15 cellular contexts compared by ENCODE assay signal in the genomic region with DNA sequence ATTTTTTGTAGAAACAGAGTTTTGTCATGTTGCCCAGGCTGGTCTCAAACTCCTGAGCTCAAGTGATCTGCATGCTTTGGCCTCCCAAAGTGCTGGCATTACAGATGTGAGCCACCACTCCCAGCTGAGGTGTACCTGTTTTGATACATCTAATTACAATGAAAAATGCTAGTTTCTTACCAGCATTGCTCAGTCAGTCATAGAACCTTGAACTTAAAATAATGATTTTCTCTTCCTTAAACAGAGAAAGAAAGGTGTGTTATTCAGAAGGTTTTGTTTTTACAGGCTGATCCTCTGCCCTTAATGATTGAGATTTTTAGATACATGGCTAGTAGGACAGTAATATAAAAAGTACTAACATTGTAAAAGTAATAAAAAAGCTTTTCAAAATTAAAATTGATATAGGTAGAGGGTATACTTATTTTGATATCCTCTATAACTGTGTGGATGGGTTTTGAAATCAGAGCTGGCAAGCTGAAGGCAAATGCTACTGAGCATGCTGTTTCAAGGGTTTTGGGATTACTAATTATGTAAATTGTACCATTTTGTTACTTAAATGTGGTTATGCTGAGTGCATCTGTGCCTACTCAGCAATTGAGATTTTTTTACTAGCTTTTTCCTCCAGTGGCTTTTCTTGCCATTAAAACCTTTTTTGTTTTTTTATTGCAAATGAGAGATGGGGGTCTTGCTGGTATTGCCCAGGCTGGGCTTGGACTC. TPM values are rescaled to one million over a fixed set of nuclear protein-coding genes. Genes with fewer than 3 reads are reported as not detected.
DNase-seq lines count a peak whose midpoint lies in the region; ATAC-seq lines count a peak whose summit lies in the region.
"Had no signal": no experiment of that assay in that cellular context is flagged by ENCODE, and none has a peak within 500 bp of the region (broad histone marks: within the 10 kb centered on the region; RNA-seq: fewer than 3 reads in every experiment).

No MANE protein-coding gene starts in this region.

- H3K4me3 ChIP-seq in naive thymus-derived CD4-positive, alpha-beta T cell (ENCODE audit: low read length), result no peak overlapping the region
- H3K4me3 ChIP-seq: A549, neural progenitor cell, uterus had no signal

- H3K4me1 Mint-ChIP-seq in activated CD4-positive, alpha-beta T cell treated with anti-CD3 and anti-CD28 coated beads for 36 hours, result peaks cover 92% of the 10 kb centered on the region
- H3K4me1 Mint-ChIP-seq in naive thymus-derived CD4-positive, alpha-beta T cell, result peaks cover 66 to 97% (median 91%) of the 10 kb centered on the region in 7 donors

- peaks cover 0 to 28% (median 0%) of the 10 kb centered on the region in 3 experiments for H3K36me3 ChIP-seq in naive thymus-derived CD4-positive, alpha-beta T cell (ENCODE audit: control insufficient read depth in 2 of 3, insufficient read depth in 3 of 3, low read length in 3 of 3)
- H3K36me3 ChIP-seq: uterus had no signal

- H3K27ac ChIP-seq in naive thymus-derived CD4-positive, alpha-beta T cell (ENCODE audit: low read depth, low read length), result peak overlapping the region; percentile 10
- H3K27ac ChIP-seq: A549, neural progenitor cell, uterus had no signal

- H3K4me3 Mint-ChIP-seq in activated CD4-positive, alpha-beta T cell treated with anti-CD3 and anti-CD28 coated beads for 36 hours, result peak overlapping the region; percentile 6
- H3K4me3 Mint-ChIP-seq in naive thymus-derived CD4-positive, alpha-beta T cell, result peak overlapping the region in 7 of 10 donors; percentile 22 to 55 (median 43)
- H3K4me3 Mint-ChIP-seq: neural progenitor cell; T-helper 1 cell treated with Interleukin-12 subunit alpha and Interleukin-12 subunit beta and Interleukin-4 antibody, amounts not matched to agents 30 μg/mL and 1 μg/mL, for 36 hours had no signal

- DNase-seq in activated CD4-positive, alpha-beta T cell treated with anti-CD3 and anti-CD28 coated beads for 36 hours, result peak; percentile 24
- DNase-seq in activated CD4-positive, alpha-beta T cell treated with anti-CD3 and anti-CD28 coated beads for 48 hours, result no peak
- DNase-seq in naive thymus-derived CD4-positive, alpha-beta T cell, result no peak
- DNase-seq in Kasumi-1 (lab: John Stamatoyannopoulos, UW), result no peak
- DNase-seq in hypothalamus (lab: John Stamatoyannopoulos, UW), result no peak
- no peak for DNase-seq in NCI-H2107 (lab: John Stamatoyannopoulos, UW)
- DNase-seq: activated gamma-delta T cell treated with Interleukin-2 at 50 U/mL for 16 hours; effector memory CD4-positive, alpha-beta T cell; H7; uterus had no signal

- POLR2A ChIA-PET in activated CD4-positive, alpha-beta T cell treated with anti-CD3 and anti-CD28 coated beads for 36 hours (lab: Charles Lee), result interaction anchor here (0.6 to 1.5 kb wide), 6 partner anchors 8 to 16 kb away, joined by 3 to 7 read pairs (median 4); a partner anchor contains a TSS
- POLR2A ChIA-PET in naive thymus-derived CD4-positive, alpha-beta T cell (lab: Charles Lee), result interaction anchor here (1.0 kb wide), 1 partner anchor 15 kb away, joined by 3 read pairs; no protein-coding TSS in a partner anchor

- CTCF ChIA-PET in activated CD4-positive, alpha-beta T cell treated with anti-CD3 and anti-CD28 coated beads for 36 hours (lab: Charles Lee), result interaction anchor here (0.6 to 1.8 kb wide), 3 partner anchors 9 to 27 kb away, joined by 3 to 15 read pairs (median 7); a partner anchor contains a TSS
- CTCF ChIA-PET in naive thymus-derived CD4-positive, alpha-beta T cell (lab: Charles Lee), result interaction anchor here (0.8 kb wide), 1 partner anchor 16 kb away, joined by 3 read pairs; a partner anchor contains a TSS

- peak overlapping the region; percentile 75 for H3K27ac Mint-ChIP-seq in activated CD4-positive, alpha-beta T cell treated with anti-CD3 and anti-CD28 coated beads for 36 hours
- H3K27ac Mint-ChIP-seq in naive thymus-derived CD4-positive, alpha-beta T cell, result peak overlapping the region in 4 of 9 donors; percentile 49 to 68 (median 57)
- H3K27ac Mint-ChIP-seq: neural progenitor cell had no signal

- intact Hi-C loops in activated CD4-positive, alpha-beta T cell treated with anti-CD3 and anti-CD28 coated beads for 36 hours (cut with DNase I, micrococcal nuclease), result loop anchor here (1.0 to 5.0 kb wide), 3 partner anchors 15 to 241 kb away; a partner anchor contains a TSS
- intact Hi-C loops in naive thymus-derived CD4-positive, alpha-beta T cell (cut with micrococcal nuclease), result loop anchor here in 1 of 2 donors (2.0 kb wide), 1 partner anchor 15 kb away; no protein-coding TSS in a partner anchor

- peaks cover 66% of the 10 kb centered on the region for H3K36me3 Mint-ChIP-seq in activated CD4-positive, alpha-beta T cell treated with anti-CD3 and anti-CD28 coated beads for 36 hours (ENCODE audit: low read depth)
- H3K36me3 Mint-ChIP-seq in naive thymus-derived CD4-positive, alpha-beta T cell, result peaks cover 4 to 61% (median 29%) of the 10 kb centered on the region in 5 donors

- peak; percentile 80 for ATAC-seq in activated CD4-positive, alpha-beta T cell treated with anti-CD3 and anti-CD28 coated beads for 36 hours
- ATAC-seq in GM21529 (IDR thresholded peaks at IDR 0.05; ENCODE audit: unreplicated experiment), result peak; percentile 75
- peak; percentile 87 for ATAC-seq in HG03354 (IDR thresholded peaks at IDR 0.05; ENCODE audit: poor library complexity, severe bottlenecking, unreplicated experiment)
- ATAC-seq in naive thymus-derived CD4-positive, alpha-beta T cell, result peak; percentile 7
- ATAC-seq: A549 had no signal

- no peaks in the 10 kb centered on the region for H3K27me3 Mint-ChIP-seq in activated CD4-positive, alpha-beta T cell treated with anti-CD3 and anti-CD28 coated beads for 36 hours
- no peaks in the 10 kb centered on the region for H3K27me3 Mint-ChIP-seq in naive thymus-derived CD4-positive, alpha-beta T cell

- H3K9me3 Mint-ChIP-seq in activated CD4-positive, alpha-beta T cell treated with anti-CD3 and anti-CD28 coated beads for 36 hours (ENCODE audit: low read depth), result no peaks in the 10 kb centered on the region
- peaks cover 0 to 4% (median 0%) of the 10 kb centered on the region in 11 donors for H3K9me3 Mint-ChIP-seq in naive thymus-derived CD4-positive, alpha-beta T cell
- H3K9me3 Mint-ChIP-seq: T-helper 1 cell treated with Interleukin-12 subunit alpha and Interleukin-12 subunit beta and Interleukin-4 antibody, amounts not matched to agents 30 μg/mL and 1 μg/mL, for 36 hours had no signal

- H3K27me3 ChIP-seq in naive thymus-derived CD4-positive, alpha-beta T cell (ENCODE audit: control insufficient read depth in 2 of 2, insufficient read depth in 2 of 2, low read length in 2 of 2), result no peaks in the 10 kb centered on the region
- H3K27me3 ChIP-seq: neural progenitor cell, uterus had no signal

- peaks cover 30 to 37% of the 10 kb centered on the region in 2 donors for H3K4me1 ChIP-seq in naive thymus-derived CD4-positive, alpha-beta T cell (ENCODE audit: control insufficient read depth in 2 of 2, insufficient read depth in 2 of 2, low read length in 2 of 2)

- H3K9me3 ChIP-seq in naive thymus-derived CD4-positive, alpha-beta T cell (ENCODE audit: control insufficient read depth in 2 of 3, low read length in 3 of 3), result no peaks in the 10 kb centered on the region
- H3K9me3 ChIP-seq: A549, uterus had no signal

RNA-seq across cellular contexts. Expression of a gene that starts 16.1 kb away (rescaled TPM):
- total RNA-seq in activated CD4-positive, alpha-beta T cell treated with anti-CD3 and anti-CD28 coated beads for 36 hours, result 100 to 1,000 TPM; 233 to 351 TPM
- 100 to 1,000 TPM; 256 to 341 (median 293) TPM for total RNA-seq in naive thymus-derived CD4-positive, alpha-beta T cell
- 100 to 1,000 TPM in 1 of 2 donors, 10 to 100 TPM in 1; 45.2 to 107 TPM for polyA plus RNA-seq in naive thymus-derived CD4-positive, alpha-beta T cell

Comparison
In these comparisons a context has a peak if more than half of its experiments do, and no peak if none do; other contexts are left out.
1. ATAC-seq: peak in every context shown above with its lines; median percentile 87 in HG03354; 80 in activated CD4-positive, alpha-beta T cell treated with anti-CD3 and anti-CD28 coated beads for 36 hours; 75 in GM21529; 7 in naive thymus-derived CD4-positive, alpha-beta T cell.